ENCODE assay signal across 9 cellular contexts in genomic region chr1:9766759-9767442, GRCh38. TPM values are rescaled to one million over a fixed set of nuclear protein-coding genes. Genes with fewer than 3 reads are reported as not detected.
DNase-seq lines count a peak whose midpoint lies in the region.
"Had no signal": no experiment of that assay in that cellular context is flagged by ENCODE, and none has a peak within 500 bp of the region (broad histone marks: within the 10 kb centered on the region; RNA-seq: fewer than 3 reads in every experiment).

No MANE protein-coding gene starts in this region.

- no peaks in the 10 kb centered on the region for H4K20me1 ChIP-seq in GM23248 (ENCODE audit: insufficient read depth)

- H3K27ac ChIP-seq in GM23248 (peak overlapping the region; percentile 93), SK-N-MC (peak overlapping the region; percentile 18), skin epidermis (peak overlapping the region in 15 of 21 experiments; percentile 1 to 82 (median 54))
- H3K27ac ChIP-seq: KMS-11 had no signal

- no peaks in the 10 kb centered on the region for H3K27me3 ChIP-seq in GM23248 (replicated peaks; ENCODE audit: insufficient read depth)

- H2AFZ ChIP-seq in GM23248: no peak overlapping the region

- H3K9me2 ChIP-seq in GM23248 (ENCODE audit: insufficient read depth): no peaks in the 10 kb centered on the region

- DNase-seq in GM23248 (peak; percentile 99), SK-N-MC (ENCODE audit: low read depth, low spot score) (no peak), fibroblast of peridontal ligament (ENCODE audit: extremely low read depth) (peak; percentile 99), SIG-M5 (lab: John Stamatoyannopoulos, UW) (no peak), NCI-H1092 treated with DMSO at 0.1 percent for 48 hours (lab: John Stamatoyannopoulos, UW) (no peak)
- no peak for DNase-seq in activated effector memory CD4-positive, alpha-beta T cell treated with anti-CD3 and anti-CD28 coated beads, Interleukin-2, amount 50 U/mL, for 16 hours
- DNase-seq in stimulated activated CD4-positive, alpha-beta T cell treated with anti-CD3 and anti-CD28 coated beads, Interleukin-12 subunit alpha, Interleukin-12 subunit beta, amount 100 ng/mL, for 4 hours: no peak

- H3K4me3 ChIP-seq in GM23248 (no peak overlapping the region), SK-N-MC (no peak overlapping the region), skin epidermis (no peak overlapping the region)

- H3K9me3 ChIP-seq in GM23248 (ENCODE audit: low read depth) (no peaks in the 10 kb centered on the region), SK-N-MC (ENCODE audit: low read depth, low read length) (no peaks in the 10 kb centered on the region)

- H3K9ac ChIP-seq in GM23248 (peak overlapping the region; percentile 39; the same call in 1 of the 2 replicates), SK-N-MC (ENCODE audit: insufficient read length) (no peak overlapping the region)
- H3K9ac ChIP-seq: KMS-11 had no signal

- H3K4me1 ChIP-seq in GM23248 (ENCODE audit: insufficient read depth): peaks cover 21% of the 10 kb centered on the region

- peaks cover 32% of the 10 kb centered on the region for H3F3A ChIP-seq in GM23248 (ENCODE audit: insufficient read depth)

- in situ Hi-C loops in GM23248 (cut with MboI): no loop called here

- H3K4me2 ChIP-seq in GM23248 (ENCODE audit: unreplicated experiment): no peak overlapping the region
- H3K4me2 ChIP-seq: KMS-11 had no signal

- H3K79me2 ChIP-seq in GM23248 (ENCODE audit: insufficient read depth): peaks cover 43% of the 10 kb centered on the region

- H3K36me3 ChIP-seq in GM23248 (ENCODE audit: low read depth): no peaks in the 10 kb centered on the region
- no peaks in the 10 kb centered on the region for H3K36me3 ChIP-seq in SK-N-MC (ENCODE audit: insufficient read depth, low read length)

- 68 to 70% methylated on average over 15 of the region's 15 CpGs for WGBS in GM23248 (ENCODE audit: low coverage in 1 of 2, low lambda C conversion rate in 2 of 2, missing lambda C conversion rate in 2 of 2), 2 experiments

RNA-seq across cellular contexts. Expression of gene CLSTN1, which starts 56.9 kb away (rescaled TPM):
- total RNA-seq in GM23248 (2014; rRNA removed; shearing (Covaris generic)): 67.8 and 72.6 TPM in 2 replicates
- 56.8 and 59.7 TPM in 2 replicates for polyA plus RNA-seq in GM23248 (2016; fragmentation: Nextera tagmentation; extraction: Ambion mirVana)

Comparison
In these comparisons a context has a peak if more than half of its experiments do, and no peak if none do; other contexts are left out.
1. DNase-seq: peak in GM23248 (single experiment) and fibroblast of peridontal ligament (single experiment); none in SK-N-MC (single experiment), activated effector memory CD4-positive, alpha-beta T cell treated with anti-CD3 and anti-CD28 coated beads, Interleukin-2, amount 50 U/mL, for 16 hours (single experiment), SIG-M5 (single experiment), NCI-H1092 treated with DMSO at 0.1 percent for 48 hours (single experiment) and stimulated activated CD4-positive, alpha-beta T cell treated with anti-CD3 and anti-CD28 coated beads, Interleukin-12 subunit alpha, Interleukin-12 subunit beta, amount 100 ng/mL, for 4 hours (single experiment).
2. H3K27ac ChIP-seq: peak in every context shown above with its lines; median percentile 93 in GM23248; 54 in skin epidermis; 18 in SK-N-MC.